In the genomic region with DNA sequence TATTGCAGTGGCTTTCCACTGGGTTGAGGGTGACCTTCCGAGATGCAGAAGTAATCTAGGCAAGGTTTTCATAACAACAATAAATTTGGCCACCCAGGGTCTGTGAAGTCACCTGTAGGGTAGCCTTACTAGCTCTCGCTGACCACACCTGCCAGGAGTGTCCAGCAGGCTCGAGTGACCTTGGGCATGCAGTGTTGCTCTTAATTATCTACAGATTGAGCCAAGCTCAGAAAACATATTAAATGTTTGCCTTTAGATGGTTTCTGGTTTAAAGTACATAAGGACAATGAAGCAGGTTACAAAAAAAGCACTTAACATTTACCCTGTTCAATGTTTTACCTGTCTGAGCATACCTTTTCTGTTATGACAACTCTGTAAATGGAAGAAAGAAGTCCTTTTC, we compare ENCODE assay signal across 18 cellular contexts. TPM values are rescaled to one million over a fixed set of nuclear protein-coding genes. Genes with fewer than 3 reads are reported as not detected.
DNase-seq lines count a peak whose midpoint lies in the region; ATAC-seq, FAIRE-seq and TF ChIP-seq lines count a peak whose summit lies in the region.
"Had no signal": no experiment of that assay in that cellular context is flagged by ENCODE, and none has a peak within 500 bp of the region (broad histone marks: within the 10 kb centered on the region; RNA-seq: fewer than 3 reads in every experiment).

No MANE protein-coding gene starts in this region.

- H3K4me2 ChIP-seq in HepG2 (ENCODE audit: low read depth, low read length), result peak overlapping the region; percentile 88

- H3K36me3 ChIP-seq in HepG2 (replicated peaks in 1 of 2; ENCODE audit: control insufficient read depth in 1 of 2, insufficient read depth in 2 of 2, low read length in 2 of 2) (peaks cover 2 to 5% of the 10 kb centered on the region in 2 experiments; a peak in 2 of 5 replicates), upper lobe of left lung (no peaks in the 10 kb centered on the region)
- H3K36me3 ChIP-seq: gastrocnemius medialis, right atrium auricular region, transverse colon had no signal

- no peak for FAIRE-seq in HepG2 (lab: Jason Lieb, UNC)
- FAIRE-seq: endometrium, GM12878 had no signal

- TF ChIP-seq CTCF in HepG2 (CRISPR knock-in tag; IDR thresholded peaks at IDR 0.05) (no peak), upper lobe of left lung (IDR thresholded peaks at IDR 0.05) (no peak)

- peaks cover 31% of the 10 kb centered on the region for H3K79me2 ChIP-seq in HepG2 (ENCODE audit: insufficient read depth, low read length)

- peak overlapping the region in 2 of 3 experiments; percentile 79 to 85; a peak in 2 of 6 replicates for H3K4me3 ChIP-seq in HepG2 (replicated peaks in 1 of 3; ENCODE audit: insufficient read depth in 1 of 3, low read depth in 2 of 3, low read length in 3 of 3)
- peak overlapping the region in 2 of 4 donors; percentile 82 to 87 for H3K4me3 ChIP-seq in upper lobe of left lung
- H3K4me3 ChIP-seq: gastrocnemius medialis, GM12878, right atrium auricular region, SJSA1, transverse colon had no signal

- H3K27me3 ChIP-seq in HepG2 (ENCODE audit: control insufficient read depth in 1 of 2, insufficient read depth in 2 of 2, low read length in 2 of 2) (peaks cover 0 to 3% of the 10 kb centered on the region in 2 experiments; a peak in 2 of 5 replicates), upper lobe of left lung (peaks cover 2 to 16% (median 9%) of the 10 kb centered on the region in 4 donors)

- no peaks in the 10 kb centered on the region for H3K36me3 Mint-ChIP-seq in activated naive CD4-positive, alpha-beta T cell treated with anti-CD3 and anti-CD28 coated beads, Interleukin-2, amount 50 U/mL, for 24 hours
- H3K36me3 Mint-ChIP-seq in activated naive CD4-positive, alpha-beta T cell treated with anti-CD3 and anti-CD28 coated beads, Interleukin-2, amount 50 U/mL, for 72 hours, result no peaks in the 10 kb centered on the region
- no peaks in the 10 kb centered on the region for H3K36me3 Mint-ChIP-seq in activated T-helper 1 cell treated with anti-CD3 and anti-CD28 coated beads, Interleukin-12 subunit alpha, Interleukin-12 subunit beta, Interleukin-2, Interleukin-4 antibody, amounts not matched to agents 30 ng/mL and 10 ng/mL and 1 ng/mL, durations not matched to agents 14 hours and 24 hours and 36 hours (ENCODE audit: low read depth)

- H3K9ac ChIP-seq in HepG2 (ENCODE audit: insufficient read depth, low read depth, low read length), result 0 out of 2 replicates have a peak overlapping the region, but pooled peaks have one; percentile 2

- H3K27ac Mint-ChIP-seq in activated naive CD4-positive, alpha-beta T cell treated with anti-CD3 and anti-CD28 coated beads, Interleukin-2, amount 50 U/mL, for 24 hours, result no peak overlapping the region
- H3K27ac Mint-ChIP-seq in activated naive CD4-positive, alpha-beta T cell treated with anti-CD3 and anti-CD28 coated beads, Interleukin-2, amount 50 U/mL, for 72 hours, result no peak overlapping the region
- H3K27ac Mint-ChIP-seq in activated T-helper 1 cell treated with anti-CD3 and anti-CD28 coated beads, Interleukin-12 subunit alpha, Interleukin-12 subunit beta, Interleukin-2, Interleukin-4 antibody, amounts not matched to agents 30 ng/mL and 10 ng/mL and 1 ng/mL, durations not matched to agents 14 hours and 24 hours and 36 hours, result no peak overlapping the region

- peaks cover 20% of the 10 kb centered on the region for H4K20me1 ChIP-seq in HepG2 (ENCODE audit: insufficient read depth, low read length)

- intact Hi-C loops in activated T-helper 1 cell treated with anti-CD3 and anti-CD28 coated beads, Interleukin-12 subunit alpha, Interleukin-12 subunit beta, Interleukin-2, Interleukin-4 antibody, amounts not matched to agents 30 ng/mL and 10 ng/mL and 1 ng/mL, durations not matched to agents 14 hours and 24 hours and 36 hours (cut with micrococcal nuclease), result no loop called here
- intact Hi-C loops in HepG2 (cut with micrococcal nuclease; ENCODE audit: unreplicated experiment) (no loop called here), left colon (cut with DNase I, micrococcal nuclease) (no loop called here)

- TF ChIP-seq POLR2A in HepG2 (IDR thresholded peaks at IDR 0.05; ENCODE audit: insufficient read depth in 1 of 2, low read depth in 2 of 2, low read length in 2 of 2) (no peak), upper lobe of left lung (IDR thresholded peaks at IDR 0.05) (no peak)

- ATAC-seq in activated naive CD4-positive, alpha-beta T cell treated with anti-CD3 and anti-CD28 coated beads, Interleukin-2, amount 50 U/mL, for 72 hours, result no peak
- ATAC-seq in HepG2, result no peak
- ATAC-seq in upper lobe of left lung (ENCODE audit: low FRiP score in 2 of 2), result no peak
- no peak for ATAC-seq in GM21367 (IDR thresholded peaks at IDR 0.05; ENCODE audit: unreplicated experiment)
- no peak for ATAC-seq in left colon
- ATAC-seq: gastrocnemius medialis, GM12878 had no signal

- H3K4me1 ChIP-seq in HepG2 (ENCODE audit: insufficient read depth, low read length) (peaks cover 63% of the 10 kb centered on the region), upper lobe of left lung (peaks cover 29 to 73% (median 46%) of the 10 kb centered on the region in 4 donors)

- H3K4me1 Mint-ChIP-seq in activated naive CD4-positive, alpha-beta T cell treated with anti-CD3 and anti-CD28 coated beads, Interleukin-2, amount 50 U/mL, for 24 hours, result peaks cover 16% of the 10 kb centered on the region
- peaks cover 4% of the 10 kb centered on the region for H3K4me1 Mint-ChIP-seq in activated T-helper 1 cell treated with anti-CD3 and anti-CD28 coated beads, Interleukin-12 subunit alpha, Interleukin-12 subunit beta, Interleukin-2, Interleukin-4 antibody, amounts not matched to agents 30 ng/mL and 10 ng/mL and 1 ng/mL, durations not matched to agents 14 hours and 24 hours and 36 hours (ENCODE audit: low read depth)

- H3K27me3 Mint-ChIP-seq in activated naive CD4-positive, alpha-beta T cell treated with anti-CD3 and anti-CD28 coated beads, Interleukin-2, amount 50 U/mL, for 24 hours, result peaks cover 5% of the 10 kb centered on the region
- peaks cover 13% of the 10 kb centered on the region for H3K27me3 Mint-ChIP-seq in activated T-helper 1 cell treated with anti-CD3 and anti-CD28 coated beads, Interleukin-12 subunit alpha, Interleukin-12 subunit beta, Interleukin-2, Interleukin-4 antibody, amounts not matched to agents 30 ng/mL and 10 ng/mL and 1 ng/mL, durations not matched to agents 14 hours and 24 hours and 36 hours (ENCODE audit: insufficient read depth)

- H3K9me3 Mint-ChIP-seq in activated naive CD4-positive, alpha-beta T cell treated with anti-CD3 and anti-CD28 coated beads, Interleukin-2, amount 50 U/mL, for 24 hours, result no peaks in the 10 kb centered on the region
- H3K9me3 Mint-ChIP-seq in activated naive CD4-positive, alpha-beta T cell treated with anti-CD3 and anti-CD28 coated beads, Interleukin-2, amount 50 U/mL, for 72 hours, result no peaks in the 10 kb centered on the region
- no peaks in the 10 kb centered on the region for H3K9me3 Mint-ChIP-seq in activated T-helper 1 cell treated with anti-CD3 and anti-CD28 coated beads, Interleukin-12 subunit alpha, Interleukin-12 subunit beta, Interleukin-2, Interleukin-4 antibody, amounts not matched to agents 30 ng/mL and 10 ng/mL and 1 ng/mL, durations not matched to agents 14 hours and 24 hours and 36 hours

- CTCF ChIA-PET in HepG2 (lab: Yijun Ruan, JAX; ENCODE audit: low intra/inter-chr PET ratio, low total read pairs), result no interaction called here

- no peak for TF ChIP-seq RAD21 in HepG2 (CRISPR knock-in tag; IDR thresholded peaks at IDR 0.05)

- peak overlapping the region; percentile 53 for H3K27ac ChIP-seq in HepG2 (ENCODE audit: extremely low read length, insufficient read depth, low read length)
- H3K27ac ChIP-seq in upper lobe of left lung, result peak overlapping the region in 3 of 4 donors; percentile 66 to 93 (median 91)
- H3K27ac ChIP-seq: gastrocnemius medialis, right atrium auricular region, SJSA1, transverse colon had no signal

- POLR2A ChIA-PET in HepG2 (lab: Yijun Ruan, JAX), result interaction anchor here (1.0 to 1.5 kb wide), 2 partner anchors 56 to 225 kb away, joined by 4 to 8 read pairs; a partner anchor contains a TSS

- no peak for TF ChIP-seq EP300 in HepG2 (IDR thresholded peaks at IDR 0.05; ENCODE audit: low read depth in 2 of 2, low read length in 2 of 2)
- no peak for TF ChIP-seq EP300 in HepG2 (CRISPR knock-in tag; IDR thresholded peaks at IDR 0.05; ENCODE audit: borderline replicate concordance)
- no peak for TF ChIP-seq EP300 in upper lobe of left lung (IDR thresholded peaks at IDR 0.05)

- DNase-seq in activated naive CD4-positive, alpha-beta T cell treated with anti-CD3 and anti-CD28 coated beads, Interleukin-2, amount 50 U/mL, for 72 hours (ENCODE audit: low spot score in 2 of 2), result no peak
- no peak for DNase-seq in activated T-helper 1 cell treated with anti-CD3 and anti-CD28 coated beads, Interleukin-12 subunit alpha, Interleukin-12 subunit beta, Interleukin-2, Interleukin-4 antibody, amounts not matched to agents 30 ng/mL and 10 ng/mL and 1 ng/mL, durations not matched to agents 14 hours and 24 hours and 36 hours (ENCODE audit: low spot score)
- peak; percentile 34 for DNase-seq in HepG2 (ENCODE audit: low spot score)
- DNase-seq in upper lobe of left lung, result no peak
- DNase-seq in NAMALWA (ENCODE audit: low spot score), result no peak
- DNase-seq in left colon, result no peak
- DNase-seq: activated gamma-delta T cell, gastrocnemius medialis, islet precursor cell, NCI-H1092 treated with DMSO at 0.1 percent for 48 hours, NCI-H226, transverse colon had no signal

- 0% methylated on average over 3 of the region's 3 CpGs for WGBS in HepG2 (ENCODE audit: low lambda C conversion rate)
- 63 to 93% methylated on average over 3 of the region's 3 CpGs for WGBS in upper lobe of left lung, 2 donors

- in situ Hi-C loops in HepG2 (cut with HindIII; ENCODE audit: extremely low pct_ligation_motif_present, low pct_unique_long_range_greater_than_20kb), result no loop called here

- BruUV-seq in HepG2 (replicated peaks; lab: Mats Ljungman, UMichigan), result TSS peak; percentile 48

- no peaks in the 10 kb centered on the region for H3K9me3 ChIP-seq in HepG2 (ENCODE audit: low read length)
- H3K9me3 ChIP-seq in upper lobe of left lung, result no peaks in the 10 kb centered on the region
- H3K9me3 ChIP-seq: gastrocnemius medialis, right atrium auricular region, SJSA1, transverse colon had no signal

- no peak overlapping the region for H2AFZ ChIP-seq in HepG2 (ENCODE audit: low read length)

- peak overlapping the region; percentile 76 for H3K4me3 Mint-ChIP-seq in activated naive CD4-positive, alpha-beta T cell treated with anti-CD3 and anti-CD28 coated beads, Interleukin-2, amount 50 U/mL, for 24 hours
- H3K4me3 Mint-ChIP-seq in activated T-helper 1 cell treated with anti-CD3 and anti-CD28 coated beads, Interleukin-12 subunit alpha, Interleukin-12 subunit beta, Interleukin-2, Interleukin-4 antibody, amounts not matched to agents 30 ng/mL and 10 ng/mL and 1 ng/mL, durations not matched to agents 14 hours and 24 hours and 36 hours, result peak overlapping the region; percentile 68

RNA-seq across cellular contexts. Expression of a gene that starts 1.8 kb away (rescaled TPM):
- 10 to 100 TPM in 1 of 2 donors, 1 to 10 TPM in 1; 7.8 to 10.6 TPM for total RNA-seq in activated naive CD4-positive, alpha-beta T cell treated with anti-CD3 and anti-CD28 coated beads, Interleukin-2, amount 50 U/mL, for 72 hours
- total RNA-seq in activated T-helper 1 cell treated with anti-CD3 and anti-CD28 coated beads, Interleukin-12 subunit alpha, Interleukin-12 subunit beta, Interleukin-2, Interleukin-4 antibody, amounts not matched to agents 30 ng/mL and 10 ng/mL and 1 ng/mL, durations not matched to agents 14 hours and 24 hours and 36 hours, result 19.6 and 24.6 TPM in 2 replicates
- total RNA-seq in HepG2 (2016; rRNA removed; fragmentation: Illumina TruSeq; extraction: Trizol), result 13.7 and 17.6 TPM in 2 replicates
- 1.3 and 1.4 TPM in 2 replicates for total RNA-seq in HepG2 (2016; cell fraction: cytosol; rRNA removed; fragmentation: Illumina TruSeq; extraction: Trizol; ENCODE audit: low read depth)
- 12.6 and 15.8 TPM in 2 replicates for total RNA-seq in HepG2 (2016; cell fraction: insoluble cytoplasmic fraction; rRNA removed; fragmentation: Illumina TruSeq; extraction: Trizol)
- 4.8 and 5.7 TPM in 2 replicates for total RNA-seq in HepG2 (2016; cell fraction: membrane; rRNA removed; fragmentation: Illumina TruSeq; extraction: Trizol)
- 12.6 and 14.4 TPM in 2 replicates for total RNA-seq in HepG2 (2016; cell fraction: nucleus; rRNA removed; fragmentation: Illumina TruSeq; extraction: Trizol)
- polyA plus RNA-seq in HepG2 (2011; rRNA removed), result 7.7 and 8.4 TPM in 2 replicates
- 3.7 and 4.9 TPM in 2 replicates for polyA plus RNA-seq in HepG2 (2011; cell fraction: cytosol; rRNA removed)
- 29.9 and 35.0 TPM in 2 replicates for polyA plus RNA-seq in HepG2 (2011; cell fraction: nucleus; rRNA removed)
- 5.7 TPM in 2 replicates for polyA plus RNA-seq in HepG2 (2012)
- 1.0 and 1.2 TPM in 2 replicates for polyA plus RNA-seq in HepG2 (2016; cell fraction: cytosol; fragmentation: Illumina TruSeq; extraction: Trizol; ENCODE audit: low read depth)
- 8.4 and 11.8 TPM in 2 replicates for polyA plus RNA-seq in HepG2 (2016; cell fraction: insoluble cytoplasmic fraction; fragmentation: Illumina TruSeq; extraction: Trizol; ENCODE audit: low read depth)
- polyA plus RNA-seq in HepG2 (2016; cell fraction: membrane; fragmentation: Illumina TruSeq; extraction: Trizol; ENCODE audit: low read depth), result 2.4 and 3.2 TPM in 2 replicates
- 22.4 and 24.8 TPM in 2 replicates for polyA plus RNA-seq in HepG2 (2016; cell fraction: nucleus; fragmentation: Illumina TruSeq; extraction: Trizol; ENCODE audit: insufficient read depth, low read depth)
- 11.0 and 28.2 TPM in 2 replicates for polyA minus RNA-seq in HepG2 (2011; rRNA and poly(A)+ RNA removed; ENCODE audit: low replicate concordance)
- polyA minus RNA-seq in HepG2 (2011; cell fraction: cytosol; rRNA and poly(A)+ RNA removed), result 9.1 and 10.4 TPM in 2 replicates
- polyA minus RNA-seq in HepG2 (2011; cell fraction: nucleus; rRNA and poly(A)+ RNA removed), result 10.0 and 13.8 TPM in 2 replicates
- total RNA-seq in upper lobe of left lung, result 10 to 100 TPM; 25.9 to 49.6 (median 37.2) TPM
- total RNA-seq in left colon, result 10 to 100 TPM in 1 of 2 donors, 1 to 10 TPM in 1; 8.9 to 11.1 TPM

RNA-seq across cellular contexts. Expression of a gene that starts 5.6 kb away (rescaled TPM):
- not detected for total RNA-seq in activated naive CD4-positive, alpha-beta T cell treated with anti-CD3 and anti-CD28 coated beads, Interleukin-2, amount 50 U/mL, for 72 hours
- 0.10 TPM in 1 of 2 replicates, not detected in the other for total RNA-seq in activated T-helper 1 cell treated with anti-CD3 and anti-CD28 coated beads, Interleukin-12 subunit alpha, Interleukin-12 subunit beta, Interleukin-2, Interleukin-4 antibody, amounts not matched to agents 30 ng/mL and 10 ng/mL and 1 ng/mL, durations not matched to agents 14 hours and 24 hours and 36 hours
- total RNA-seq in HepG2 (2016; rRNA removed; fragmentation: Illumina TruSeq; extraction: Trizol) (0.20 and 0.35 TPM in 2 replicates), upper lobe of left lung (not detected), left colon (not detected)
- total RNA-seq in HepG2 (2016; cell fraction: cytosol; rRNA removed; fragmentation: Illumina TruSeq; extraction: Trizol; ENCODE audit: low read depth), result not detected in 2 replicates
- 0.15 and 0.30 TPM in 2 replicates for total RNA-seq in HepG2 (2016; cell fraction: insoluble cytoplasmic fraction; rRNA removed; fragmentation: Illumina TruSeq; extraction: Trizol)
- 0.25 TPM in 1 of 2 replicates, not detected in the other for total RNA-seq in HepG2 (2016; cell fraction: membrane; rRNA removed; fragmentation: Illumina TruSeq; extraction: Trizol)
- 0.19 and 0.28 TPM in 2 replicates for total RNA-seq in HepG2 (2016; cell fraction: nucleus; rRNA removed; fragmentation: Illumina TruSeq; extraction: Trizol)
- polyA plus RNA-seq in HepG2 (2011; rRNA removed), result 0.09 and 0.29 TPM in 2 replicates
- polyA plus RNA-seq in HepG2 (2011; cell fraction: cytosol; rRNA removed), result 0.12 and 0.15 TPM in 2 replicates
- polyA plus RNA-seq in HepG2 (2011; cell fraction: nucleus; rRNA removed), result 0.66 and 0.79 TPM in 2 replicates
- 0.07 and 0.11 TPM in 2 replicates for polyA plus RNA-seq in HepG2 (2012)
- polyA plus RNA-seq in HepG2 (2016; cell fraction: cytosol; fragmentation: Illumina TruSeq; extraction: Trizol; ENCODE audit: low read depth), result 0.08 TPM in 1 of 2 replicates, not detected in the other
- polyA plus RNA-seq in HepG2 (2016; cell fraction: insoluble cytoplasmic fraction; fragmentation: Illumina TruSeq; extraction: Trizol; ENCODE audit: low read depth), result not detected in 2 replicates
- polyA plus RNA-seq in HepG2 (2016; cell fraction: membrane; fragmentation: Illumina TruSeq; extraction: Trizol; ENCODE audit: low read depth), result not detected in 2 replicates
- 0.23 TPM in 1 of 2 replicates, not detected in the other for polyA plus RNA-seq in HepG2 (2016; cell fraction: nucleus; fragmentation: Illumina TruSeq; extraction: Trizol; ENCODE audit: insufficient read depth, low read depth)
- polyA minus RNA-seq in HepG2 (2011; rRNA and poly(A)+ RNA removed; ENCODE audit: low replicate concordance), result 0.49 and 1.4 TPM in 2 replicates
- 0.59 and 0.62 TPM in 2 replicates for polyA minus RNA-seq in HepG2 (2011; cell fraction: cytosol; rRNA and poly(A)+ RNA removed)
- polyA minus RNA-seq in HepG2 (2011; cell fraction: nucleus; rRNA and poly(A)+ RNA removed), result 0.39 and 0.62 TPM in 2 replicates
- total RNA-seq: gastrocnemius medialis, GM12878, transverse colon had no signal

RNA-seq across cellular contexts. Expression of a gene that starts 16.8 kb away (rescaled TPM):
- total RNA-seq in activated naive CD4-positive, alpha-beta T cell treated with anti-CD3 and anti-CD28 coated beads, Interleukin-2, amount 50 U/mL, for 72 hours, result 10 to 100 TPM; 20.9 to 32.3 TPM
- total RNA-seq in activated T-helper 1 cell treated with anti-CD3 and anti-CD28 coated beads, Interleukin-12 subunit alpha, Interleukin-12 subunit beta, Interleukin-2, Interleukin-4 antibody, amounts not matched to agents 30 ng/mL and 10 ng/mL and 1 ng/mL, durations not matched to agents 14 hours and 24 hours and 36 hours, result 41.0 and 43.9 TPM in 2 replicates
- 19.7 and 24.4 TPM in 2 replicates for total RNA-seq in HepG2 (2016; rRNA removed; fragmentation: Illumina TruSeq; extraction: Trizol)
- 10.8 and 13.0 TPM in 2 replicates for total RNA-seq in HepG2 (2016; cell fraction: cytosol; rRNA removed; fragmentation: Illumina TruSeq; extraction: Trizol; ENCODE audit: low read depth)
- 16.5 and 23.4 TPM in 2 replicates for total RNA-seq in HepG2 (2016; cell fraction: insoluble cytoplasmic fraction; rRNA removed; fragmentation: Illumina TruSeq; extraction: Trizol)
- 18.0 and 21.4 TPM in 2 replicates for total RNA-seq in HepG2 (2016; cell fraction: membrane; rRNA removed; fragmentation: Illumina TruSeq; extraction: Trizol)
- total RNA-seq in HepG2 (2016; cell fraction: nucleus; rRNA removed; fragmentation: Illumina TruSeq; extraction: Trizol), result 17.3 and 20.2 TPM in 2 replicates
- polyA plus RNA-seq in HepG2 (2011; rRNA removed), result 5.9 and 6.2 TPM in 2 replicates
- 3.2 and 8.6 TPM in 2 replicates for polyA plus RNA-seq in HepG2 (2011; cell fraction: cytosol; rRNA removed)
- polyA plus RNA-seq in HepG2 (2011; cell fraction: nucleus; rRNA removed), result 28.4 and 38.0 TPM in 2 replicates
- polyA plus RNA-seq in HepG2 (2012), result 3.0 and 4.0 TPM in 2 replicates
- polyA plus RNA-seq in HepG2 (2016; cell fraction: cytosol; fragmentation: Illumina TruSeq; extraction: Trizol; ENCODE audit: low read depth), result 11.9 and 12.7 TPM in 2 replicates
- 19.2 and 19.4 TPM in 2 replicates for polyA plus RNA-seq in HepG2 (2016; cell fraction: insoluble cytoplasmic fraction; fragmentation: Illumina TruSeq; extraction: Trizol; ENCODE audit: low read depth)
- polyA plus RNA-seq in HepG2 (2016; cell fraction: membrane; fragmentation: Illumina TruSeq; extraction: Trizol; ENCODE audit: low read depth), result 14.6 and 18.0 TPM in 2 replicates
- 38.8 and 41.0 TPM in 2 replicates for polyA plus RNA-seq in HepG2 (2016; cell fraction: nucleus; fragmentation: Illumina TruSeq; extraction: Trizol; ENCODE audit: insufficient read depth, low read depth)
- polyA minus RNA-seq in HepG2 (2011; rRNA and poly(A)+ RNA removed; ENCODE audit: low replicate concordance), result 5.2 and 12.3 TPM in 2 replicates
- polyA minus RNA-seq in HepG2 (2011; cell fraction: cytosol; rRNA and poly(A)+ RNA removed), result 2.5 and 3.1 TPM in 2 replicates
- 6.3 and 10.6 TPM in 2 replicates for polyA minus RNA-seq in HepG2 (2011; cell fraction: nucleus; rRNA and poly(A)+ RNA removed)
- 1 to 10 TPM in 4 of 6 donors, under 1 TPM in 1, not detected in 1; 0.61 to 2.7 (median 1.7) TPM for total RNA-seq in upper lobe of left lung
- total RNA-seq in left colon, result 1 to 10 TPM; 1.3 to 5.6 TPM

RNA-seq across cellular contexts. Expression of a gene that starts 37.0 kb away (rescaled TPM):
- total RNA-seq in activated naive CD4-positive, alpha-beta T cell treated with anti-CD3 and anti-CD28 coated beads, Interleukin-2, amount 50 U/mL, for 72 hours, result 100 to 1,000 TPM in 1 of 2 donors, 10 to 100 TPM in 1; 94.4 to 127 TPM
- 117 and 119 TPM in 2 replicates for total RNA-seq in activated T-helper 1 cell treated with anti-CD3 and anti-CD28 coated beads, Interleukin-12 subunit alpha, Interleukin-12 subunit beta, Interleukin-2, Interleukin-4 antibody, amounts not matched to agents 30 ng/mL and 10 ng/mL and 1 ng/mL, durations not matched to agents 14 hours and 24 hours and 36 hours
- total RNA-seq in HepG2 (2016; rRNA removed; fragmentation: Illumina TruSeq; extraction: Trizol) (7.2 and 10.4 TPM in 2 replicates), upper lobe of left lung (100 to 1,000 TPM in 4 of 6 donors, 10 to 100 TPM in 2; 84.9 to 332 (median 164) TPM), left colon (100 to 1,000 TPM; 218 to 230 TPM)
- 7.6 and 9.4 TPM in 2 replicates for total RNA-seq in HepG2 (2016; cell fraction: cytosol; rRNA removed; fragmentation: Illumina TruSeq; extraction: Trizol; ENCODE audit: low read depth)
- 5.7 and 10.1 TPM in 2 replicates for total RNA-seq in HepG2 (2016; cell fraction: insoluble cytoplasmic fraction; rRNA removed; fragmentation: Illumina TruSeq; extraction: Trizol)
- total RNA-seq in HepG2 (2016; cell fraction: membrane; rRNA removed; fragmentation: Illumina TruSeq; extraction: Trizol), result 11.1 and 14.0 TPM in 2 replicates
- total RNA-seq in HepG2 (2016; cell fraction: nucleus; rRNA removed; fragmentation: Illumina TruSeq; extraction: Trizol), result 13.6 and 17.3 TPM in 2 replicates
- polyA plus RNA-seq in HepG2 (2011; rRNA removed), result 20.1 and 21.1 TPM in 2 replicates
- polyA plus RNA-seq in HepG2 (2011; cell fraction: cytosol; rRNA removed), result 29.7 and 32.0 TPM in 2 replicates
- 42.5 and 51.4 TPM in 2 replicates for polyA plus RNA-seq in HepG2 (2011; cell fraction: nucleus; rRNA removed)
- polyA plus RNA-seq in HepG2 (2012), result 133 and 154 TPM in 2 replicates
- polyA plus RNA-seq in HepG2 (2016; cell fraction: cytosol; fragmentation: Illumina TruSeq; extraction: Trizol; ENCODE audit: low read depth), result 106 and 119 TPM in 2 replicates
- 50.3 and 60.7 TPM in 2 replicates for polyA plus RNA-seq in HepG2 (2016; cell fraction: insoluble cytoplasmic fraction; fragmentation: Illumina TruSeq; extraction: Trizol; ENCODE audit: low read depth)
- polyA plus RNA-seq in HepG2 (2016; cell fraction: membrane; fragmentation: Illumina TruSeq; extraction: Trizol; ENCODE audit: low read depth), result 97.9 and 104 TPM in 2 replicates
- 168 and 190 TPM in 2 replicates for polyA plus RNA-seq in HepG2 (2016; cell fraction: nucleus; fragmentation: Illumina TruSeq; extraction: Trizol; ENCODE audit: insufficient read depth, low read depth)
- 20.0 and 29.5 TPM in 2 replicates for polyA minus RNA-seq in HepG2 (2011; rRNA and poly(A)+ RNA removed; ENCODE audit: low replicate concordance)
- polyA minus RNA-seq in HepG2 (2011; cell fraction: cytosol; rRNA and poly(A)+ RNA removed), result 52.8 and 62.5 TPM in 2 replicates
- polyA minus RNA-seq in HepG2 (2011; cell fraction: nucleus; rRNA and poly(A)+ RNA removed), result 10.4 and 11.5 TPM in 2 replicates

RNA-seq across cellular contexts. Expression of a gene that starts 43.4 kb away (rescaled TPM):
- 10 to 100 TPM; 37.0 to 37.2 TPM for total RNA-seq in activated naive CD4-positive, alpha-beta T cell treated with anti-CD3 and anti-CD28 coated beads, Interleukin-2, amount 50 U/mL, for 72 hours
- total RNA-seq in activated T-helper 1 cell treated with anti-CD3 and anti-CD28 coated beads, Interleukin-12 subunit alpha, Interleukin-12 subunit beta, Interleukin-2, Interleukin-4 antibody, amounts not matched to agents 30 ng/mL and 10 ng/mL and 1 ng/mL, durations not matched to agents 14 hours and 24 hours and 36 hours, result 32.4 and 38.3 TPM in 2 replicates
- total RNA-seq in HepG2 (2016; rRNA removed; fragmentation: Illumina TruSeq; extraction: Trizol) (13.8 and 39.1 TPM in 2 replicates), upper lobe of left lung (100 to 1,000 TPM in 1 of 6 donors, 10 to 100 TPM in 5; 33.0 to 126 (median 68.4) TPM), left colon (10 to 100 TPM; 31.5 to 31.7 TPM)
- total RNA-seq in HepG2 (2016; cell fraction: cytosol; rRNA removed; fragmentation: Illumina TruSeq; extraction: Trizol; ENCODE audit: low read depth), result 14.4 and 16.3 TPM in 2 replicates
- 15.5 and 37.7 TPM in 2 replicates for total RNA-seq in HepG2 (2016; cell fraction: insoluble cytoplasmic fraction; rRNA removed; fragmentation: Illumina TruSeq; extraction: Trizol)
- 11.4 and 12.8 TPM in 2 replicates for total RNA-seq in HepG2 (2016; cell fraction: membrane; rRNA removed; fragmentation: Illumina TruSeq; extraction: Trizol)
- 56.5 and 57.9 TPM in 2 replicates for total RNA-seq in HepG2 (2016; cell fraction: nucleus; rRNA removed; fragmentation: Illumina TruSeq; extraction: Trizol)
- polyA plus RNA-seq in HepG2 (2011; rRNA removed), result 33.5 and 51.3 TPM in 2 replicates
- 12.9 and 24.3 TPM in 2 replicates for polyA plus RNA-seq in HepG2 (2011; cell fraction: cytosol; rRNA removed)
- 624 and 803 TPM in 2 replicates for polyA plus RNA-seq in HepG2 (2011; cell fraction: nucleus; rRNA removed)
- polyA plus RNA-seq in HepG2 (2012), result 30.1 and 34.2 TPM in 2 replicates
- 5.3 and 8.4 TPM in 2 replicates for polyA plus RNA-seq in HepG2 (2016; cell fraction: cytosol; fragmentation: Illumina TruSeq; extraction: Trizol; ENCODE audit: low read depth)
- polyA plus RNA-seq in HepG2 (2016; cell fraction: insoluble cytoplasmic fraction; fragmentation: Illumina TruSeq; extraction: Trizol; ENCODE audit: low read depth), result 11.9 and 12.8 TPM in 2 replicates
- polyA plus RNA-seq in HepG2 (2016; cell fraction: membrane; fragmentation: Illumina TruSeq; extraction: Trizol; ENCODE audit: low read depth), result 7.2 and 9.8 TPM in 2 replicates
- polyA plus RNA-seq in HepG2 (2016; cell fraction: nucleus; fragmentation: Illumina TruSeq; extraction: Trizol; ENCODE audit: insufficient read depth, low read depth), result 125 and 129 TPM in 2 replicates
- polyA minus RNA-seq in HepG2 (2011; rRNA and poly(A)+ RNA removed; ENCODE audit: low replicate concordance), result 20.8 and 63.2 TPM in 2 replicates
- polyA minus RNA-seq in HepG2 (2011; cell fraction: cytosol; rRNA and poly(A)+ RNA removed), result 11.8 and 13.7 TPM in 2 replicates
- 81.2 and 102 TPM in 2 replicates for polyA minus RNA-seq in HepG2 (2011; cell fraction: nucleus; rRNA and poly(A)+ RNA removed)
